Comparison of ENCODE assay signal across 18 cellular contexts in genomic region chr17:55259684-55260111, GRCh38. TPM values are rescaled to one million over a fixed set of nuclear protein-coding genes. Genes with fewer than 3 reads are reported as not detected.
DNase-seq lines count a peak whose midpoint lies in the region; ATAC-seq and TF ChIP-seq lines count a peak whose summit lies in the region.
"Had no signal": no experiment of that assay in that cellular context is flagged by ENCODE, and none has a peak within 500 bp of the region (broad histone marks: within the 10 kb centered on the region; RNA-seq: fewer than 3 reads in every experiment).

No MANE protein-coding gene starts in this region.

- H2BK12ac ChIP-seq in H9 (ENCODE audit: insufficient read length, low read depth, low read length) = no peak overlapping the region

- H3K56ac ChIP-seq in H9 (ENCODE audit: insufficient read length, low read depth, low read length) = no peak overlapping the region

- H3K9me3 ChIP-seq in H9 (ENCODE audit: control insufficient read depth, low read depth, low read length) (no peaks in the 10 kb centered on the region), SJCRH30 (replicated peaks) (no peaks in the 10 kb centered on the region), Caco-2 (no peaks in the 10 kb centered on the region)
- H3K9me3 ChIP-seq: BE2C had no signal

- peaks cover 5 to 13% of the 10 kb centered on the region in 2 experiments for H3K4me1 Mint-ChIP-seq in H9
- peaks cover 1% of the 10 kb centered on the region for H3K4me1 Mint-ChIP-seq in Caco-2 (ENCODE audit: low read depth, unreplicated experiment)
- H3K4me1 Mint-ChIP-seq in activated naive CD8-positive, alpha-beta T cell treated with anti-CD3 and anti-CD28 coated beads, Interleukin-2, amount 50 U/mL, for 24 hours = peaks cover 13% of the 10 kb centered on the region

- H3K9ac ChIP-seq in H9 (ENCODE audit: extremely low read depth, insufficient read length, low read length) = no peak overlapping the region

- H3K18ac ChIP-seq in H9 (ENCODE audit: insufficient read length, low read depth, low read length) = no peak overlapping the region

- intact Hi-C loops in Caco-2 (cut with micrococcal nuclease; ENCODE audit: unreplicated experiment) = no loop called here

- TF ChIP-seq CTCF in H9 (conservative IDR thresholded peaks at IDR 0.05) (no peak), Caco-2 (IDR thresholded peaks at IDR 0.05; ENCODE audit: insufficient read depth in 1 of 2, low read depth in 1 of 2, low read length in 1 of 2, severe bottlenecking in 1 of 2, unreplicated experiment in 1 of 2) (no peak)

- H3K79me2 ChIP-seq in H9 (ENCODE audit: insufficient read depth, low read length) = no peaks in the 10 kb centered on the region

- BruUV-seq in Caco-2 (replicated peaks; lab: Mats Ljungman, UMichigan) = no TSS peak

- no peak overlapping the region for H3K4ac ChIP-seq in H9 (ENCODE audit: low read depth, low read length)

- H3K36me3 ChIP-seq in SJCRH30 (no peaks in the 10 kb centered on the region), Caco-2 (ENCODE audit: control insufficient read depth, insufficient read depth, low read length) (no peaks in the 10 kb centered on the region)
- H3K36me3 ChIP-seq: BE2C had no signal

- H3K23ac ChIP-seq in H9 (ENCODE audit: insufficient read length, low read depth, low read length) = no peak overlapping the region

- DNase-seq in DMS79 (lab: John Stamatoyannopoulos, UW) (peak; percentile 12), H9 (no peak), SJCRH30 (peak; percentile 86 to 91), medulla oblongata (ENCODE audit: extremely low spot score) (peak; percentile 5), Caco-2 (no peak)
- no peak for DNase-seq in activated naive CD8-positive, alpha-beta T cell treated with anti-CD3 and anti-CD28 coated beads, Interleukin-2, amount 50 U/mL, for 24 hours
- DNase-seq: BE2C; CD8-positive, alpha-beta T cell; KG1; NCI-H1048; NCI-H146; NCI-H2171; NCI-H510A; SHP77; T-helper 17 cell had no signal

- no peaks in the 10 kb centered on the region; the same call in 1 of the 2 replicates for H3K4me1 ChIP-seq in H9 (ENCODE audit: insufficient read depth, low read length)
- H3K4me1 ChIP-seq in SJCRH30 = peaks cover 12% of the 10 kb centered on the region
- H3K4me1 ChIP-seq in Caco-2 = no peaks in the 10 kb centered on the region
- H3K4me1 ChIP-seq: BE2C had no signal

- no peaks in the 10 kb centered on the region for H3K79me1 ChIP-seq in H9 (ENCODE audit: insufficient read depth, low read depth, low read length, poor library complexity, severe bottlenecking)

- no peak overlapping the region for H3K4me2 ChIP-seq in H9 (ENCODE audit: insufficient read depth, insufficient read length, low read length)

- H3K27ac Mint-ChIP-seq in H9 = no peak overlapping the region
- H3K27ac Mint-ChIP-seq in Caco-2 (ENCODE audit: unreplicated experiment) = no peak overlapping the region
- H3K27ac Mint-ChIP-seq in activated naive CD8-positive, alpha-beta T cell treated with anti-CD3 and anti-CD28 coated beads, Interleukin-2, amount 50 U/mL, for 24 hours = no peak overlapping the region
- H3K27ac Mint-ChIP-seq: CD8-positive, alpha-beta T cell; T-helper 17 cell had no signal

- CTCF ChIA-PET in Caco-2 (lab: Charles Lee) = no interaction called here

- ATAC-seq in HG03039 (IDR thresholded peaks at IDR 0.05; ENCODE audit: unreplicated experiment) = no peak
- no peak for ATAC-seq in activated naive CD8-positive, alpha-beta T cell treated with anti-CD3 and anti-CD28 coated beads, Interleukin-2, amount 50 U/mL, for 24 hours
- ATAC-seq: CD8-positive, alpha-beta T cell; Panc1; T-helper 17 cell had no signal

- peak overlapping the region; percentile 65 for H2AFZ ChIP-seq in H9 (ENCODE audit: low read length)

- H3K27ac ChIP-seq in H9 (ENCODE audit: insufficient read length, low read depth, low read length) = no peak overlapping the region
- H3K27ac ChIP-seq in SJCRH30 = peak overlapping the region; percentile 56
- H3K27ac ChIP-seq: HL-60 had no signal

- H3K4me3 ChIP-seq in SJCRH30 = peak overlapping the region; percentile 25
- no peak overlapping the region for H3K4me3 ChIP-seq in Caco-2 (ENCODE audit: low read depth, low read length)

- H3K14ac ChIP-seq in H9 (ENCODE audit: insufficient read depth, low read length) = no peak overlapping the region; the same call in 1 of the 2 replicates

- H3K4me3 Mint-ChIP-seq in H9 = no peak overlapping the region
- H3K4me3 Mint-ChIP-seq in Caco-2 (ENCODE audit: unreplicated experiment) = no peak overlapping the region
- no peak overlapping the region for H3K4me3 Mint-ChIP-seq in activated naive CD8-positive, alpha-beta T cell treated with anti-CD3 and anti-CD28 coated beads, Interleukin-2, amount 50 U/mL, for 24 hours
- H3K4me3 Mint-ChIP-seq: CD8-positive, alpha-beta T cell; T-helper 17 cell had no signal

- no peak overlapping the region for H4K91ac ChIP-seq in H9 (ENCODE audit: insufficient read length, low read depth, low read length)

- POLR2A ChIA-PET in Caco-2 (lab: Charles Lee) = no interaction called here

- H4K5ac ChIP-seq in H9 (ENCODE audit: insufficient read length, low read depth, low read length) = no peak overlapping the region

- peaks cover 0 to 4% of the 10 kb centered on the region in 2 experiments; a peak in 3 of 5 replicates for H3K9me3 Mint-ChIP-seq in H9
- no peaks in the 10 kb centered on the region for H3K9me3 Mint-ChIP-seq in Caco-2 (ENCODE audit: unreplicated experiment)
- H3K9me3 Mint-ChIP-seq in activated naive CD8-positive, alpha-beta T cell treated with anti-CD3 and anti-CD28 coated beads, Interleukin-2, amount 50 U/mL, for 24 hours = no peaks in the 10 kb centered on the region

- no peak overlapping the region for H4K8ac ChIP-seq in H9 (replicated peaks; ENCODE audit: insufficient read length, low read depth, low read length)

- no peak overlapping the region for H3T11ph ChIP-seq in H9 (ENCODE audit: low read length)

- H4K20me1 ChIP-seq in H9 (ENCODE audit: control insufficient read depth, insufficient read depth, insufficient read length) = no peaks in the 10 kb centered on the region

- no peak overlapping the region for H2AK5ac ChIP-seq in H9 (ENCODE audit: insufficient read length, low read length)

- no CpG with 5 or more reads among the region's 4 CpGs for WGBS in H9 (ENCODE audit: extremely low coverage, insufficient read length, low lambda C conversion rate)

- H3K27me3 Mint-ChIP-seq in H9 (ENCODE audit: low read depth) (peaks cover 55% of the 10 kb centered on the region), Caco-2 (ENCODE audit: insufficient read depth, unreplicated experiment) (no peaks in the 10 kb centered on the region)
- peaks cover 60% of the 10 kb centered on the region for H3K27me3 Mint-ChIP-seq in activated naive CD8-positive, alpha-beta T cell treated with anti-CD3 and anti-CD28 coated beads, Interleukin-2, amount 50 U/mL, for 24 hours

- no peak overlapping the region for H2BK120ac ChIP-seq in H9 (ENCODE audit: low read depth, low read length, poor library complexity, severe bottlenecking)

- no peak overlapping the region for H2BK20ac ChIP-seq in H9 (ENCODE audit: low read depth, low read length, poor library complexity, severe bottlenecking)

- no peak overlapping the region for H2BK15ac ChIP-seq in H9 (ENCODE audit: low read depth, low read length)

- peaks cover 9% of the 10 kb centered on the region for H3K23me2 ChIP-seq in H9 (ENCODE audit: insufficient read length, low read depth, low read length, poor library complexity, severe bottlenecking)

- H2BK5ac ChIP-seq in H9 (ENCODE audit: insufficient read length, low read length) = no peak overlapping the region

- H3K36me3 Mint-ChIP-seq in H9 (ENCODE audit: insufficient read depth in 1 of 3, low read depth in 3 of 3) (no peaks in the 10 kb centered on the region), Caco-2 (ENCODE audit: insufficient read depth, unreplicated experiment) (peaks cover 4% of the 10 kb centered on the region)
- H3K36me3 Mint-ChIP-seq in activated naive CD8-positive, alpha-beta T cell treated with anti-CD3 and anti-CD28 coated beads, Interleukin-2, amount 50 U/mL, for 24 hours (ENCODE audit: low read depth) = no peaks in the 10 kb centered on the region
- H3K36me3 Mint-ChIP-seq: CD8-positive, alpha-beta T cell had no signal

- peaks cover 19% of the 10 kb centered on the region for H3K27me3 ChIP-seq in H9 (ENCODE audit: insufficient read depth, low read length)
- H3K27me3 ChIP-seq in SJCRH30 = no peaks in the 10 kb centered on the region
- H3K27me3 ChIP-seq in Caco-2 (replicated peaks; ENCODE audit: control insufficient read depth, insufficient read depth, low read length) = no peaks in the 10 kb centered on the region

RNA-seq across cellular contexts. Expression of gene HLF, which starts 5.1 kb away (rescaled TPM):
- total RNA-seq in H9 (2021) = 0.17 and 0.44 TPM in 2 replicates
- 1.5 and 2.4 TPM in 2 replicates for total RNA-seq in SJCRH30 (2014; rRNA removed; shearing (Covaris generic))
- total RNA-seq in Caco-2 (2022) = 17.3 and 19.8 TPM in 2 replicates

Comparison
In these comparisons a context has a peak if more than half of its experiments do, and no peak if none do; other contexts are left out.
1. DNase-seq: peak in DMS79 (single experiment), SJCRH30 (2 of 2) and medulla oblongata (single experiment); none in H9 (single experiment), Caco-2 (0 of 2) and activated naive CD8-positive, alpha-beta T cell treated with anti-CD3 and anti-CD28 coated beads, Interleukin-2, amount 50 U/mL, for 24 hours (single experiment).